In the genomic region with DNA sequence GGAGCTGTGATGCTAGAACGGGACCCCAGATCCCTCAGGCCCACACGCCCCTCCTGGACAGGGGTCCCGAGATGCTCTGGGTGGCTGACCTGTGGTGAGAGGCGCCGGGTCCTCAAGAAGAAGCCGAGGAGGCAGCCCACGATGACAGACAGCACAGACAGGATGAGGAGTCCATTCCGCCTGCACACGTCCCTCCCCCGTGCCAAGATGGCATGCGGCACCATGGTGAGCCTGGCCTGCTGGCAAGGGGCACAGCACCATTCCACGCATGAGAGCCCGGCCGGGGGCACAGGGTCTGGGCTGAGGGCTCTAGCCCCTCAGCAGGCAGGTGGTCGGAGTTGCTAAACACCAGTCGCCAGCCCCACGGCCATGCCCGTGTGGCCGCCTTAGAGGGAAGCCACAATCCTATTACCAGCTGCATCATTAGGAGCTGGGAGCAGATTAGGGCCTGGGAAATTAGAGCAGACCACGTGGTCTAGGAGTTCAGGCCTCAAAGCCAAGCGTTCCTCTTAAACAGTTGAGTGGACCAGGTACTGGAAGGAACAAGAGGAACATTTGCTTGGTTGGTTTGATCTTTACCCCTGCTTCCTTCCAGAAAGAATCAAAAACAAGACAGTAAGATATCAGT, we compare ENCODE assay signal across 17 cellular contexts. TPM values are rescaled to one million over a fixed set of nuclear protein-coding genes. Genes with fewer than 3 reads are reported as not detected.
A peak's percentile ranks its signal among the peaks of the same experiment; 100 is the strongest.
DNase-seq lines count a peak whose midpoint lies in the region; ATAC-seq and TF ChIP-seq lines count a peak whose summit lies in the region.
"Had no signal": no experiment of that assay in that cellular context is flagged by ENCODE, and none has a peak within 500 bp of the region (broad histone marks: within the 10 kb centered on the region; RNA-seq: fewer than 3 reads in every experiment).

A gene (minus strand): TSS at position 413 of the 628 bp plus-strand sequence. CDS start 189 bp downstream, at position 224.

- no peaks in the 10 kb centered on the region for H3K4me1 ChIP-seq in uterus

- H3K9me3 Mint-ChIP-seq in natural killer cell treated with Interleukin-12 subunit alpha and Interleukin-12 subunit beta and Interleukin-15 and Interleukin-18, amount 100 ng/mL, for 72 hours: peaks cover 8% of the 10 kb centered on the region

- H3K4me3 ChIP-seq in uterus: no peak within 1 kb of the TSS
- H3K4me3 ChIP-seq: PC-9 had no signal

- peaks cover 9% of the 10 kb centered on the region for H3K36me3 Mint-ChIP-seq in natural killer cell treated with Interleukin-12 subunit alpha and Interleukin-12 subunit beta and Interleukin-15 and Interleukin-18, amount 100 ng/mL, for 72 hours

- no peak for TF ChIP-seq POLR2A in uterus (IDR thresholded peaks at IDR 0.05)

- no peak within 1 kb of the TSS for H3K27ac Mint-ChIP-seq in natural killer cell treated with Interleukin-12 subunit alpha and Interleukin-12 subunit beta and Interleukin-15 and Interleukin-18, amount 100 ng/mL, for 72 hours
- H3K27ac Mint-ChIP-seq: CD8-positive, alpha-beta T cell had no signal

- intact Hi-C loops in uterus (cut with DNase I; ENCODE audit: low total_unique reads): no loop called here

- no peak within 1 kb of the TSS for H3K4me3 Mint-ChIP-seq in natural killer cell treated with Interleukin-12 subunit alpha and Interleukin-12 subunit beta and Interleukin-15 and Interleukin-18, amount 100 ng/mL, for 72 hours
- H3K4me3 Mint-ChIP-seq: CD8-positive, alpha-beta T cell had no signal

- TF ChIP-seq CTCF in uterus (IDR thresholded peaks at IDR 0.05): no peak

- H3K36me3 ChIP-seq in uterus: no peaks in the 10 kb centered on the region

- ATAC-seq in natural killer cell treated with Interleukin-12 subunit alpha and Interleukin-12 subunit beta and Interleukin-15 and Interleukin-18, amount 100 ng/mL, for 72 hours: peak; percentile 24 to 33
- ATAC-seq in HG02970 (IDR thresholded peaks at IDR 0.05; ENCODE audit: low FRiP score, unreplicated experiment) (no peak), HG03175 (IDR thresholded peaks at IDR 0.05; ENCODE audit: unreplicated experiment) (no peak)
- ATAC-seq: CD8-positive, alpha-beta T cell had no signal

- H3K27me3 Mint-ChIP-seq in natural killer cell treated with Interleukin-12 subunit alpha and Interleukin-12 subunit beta and Interleukin-15 and Interleukin-18, amount 100 ng/mL, for 72 hours: no peaks in the 10 kb centered on the region

- peak within 1 kb of the TSS; percentile 55 to 80 for H3K27ac ChIP-seq in uterus
- H3K27ac ChIP-seq: PC-9 had no signal

- no peaks in the 10 kb centered on the region for H3K9me3 ChIP-seq in uterus

- H3K27me3 ChIP-seq in uterus: no peaks in the 10 kb centered on the region

- DNase-seq in NCI-H82 (lab: John Stamatoyannopoulos, UW) (peak; percentile 99), ecto neural progenitor cell (ENCODE audit: low spot score) (peak; percentile 43), uterus (no peak), nucleus accumbens (lab: John Stamatoyannopoulos, UW) (no peak)
- DNase-seq in natural killer cell treated with Interleukin-12 subunit alpha and Interleukin-12 subunit beta and Interleukin-15 and Interleukin-18, amount 100 ng/mL, for 72 hours (ENCODE audit: low spot score): no peak
- DNase-seq: CD8-positive, alpha-beta T cell; DMS 273 treated with DMSO at 0.1 percent for 48 hours; H7; NCI-H1436; NCI-H2081 treated with DMSO at 0.1 percent for 48 hours; NCI-H2227 treated with DMSO at 0.1 percent for 48 hours; NCI-H69; PC-9; SK-N-SH had no signal

- H3K4me1 Mint-ChIP-seq in natural killer cell treated with Interleukin-12 subunit alpha and Interleukin-12 subunit beta and Interleukin-15 and Interleukin-18, amount 100 ng/mL, for 72 hours (ENCODE audit: low read depth in 2 of 2): peaks cover 0 to 10% of the 10 kb centered on the region in 2 donors

RNA-seq across cellular contexts. Expression of the gene that starts here (rescaled TPM):
- total RNA-seq in natural killer cell treated with Interleukin-12 subunit alpha and Interleukin-12 subunit beta and Interleukin-15 and Interleukin-18, amount 100 ng/mL, for 72 hours: 1 to 10 TPM in 1 of 2 donors, under 1 TPM in 1; 0.29 to 1.1 TPM
- under 1 TPM in 1 of 4 donors, not detected in 3; 0.24 TPM for total RNA-seq in uterus
- total RNA-seq: CD8-positive, alpha-beta T cell; H7; LHCN-M2; PC-9 had no signal

Comparison
In these comparisons a context has a peak if more than half of its experiments do, and no peak if none do; other contexts are left out.
1. DNase-seq: peak in NCI-H82 (single experiment) and ecto neural progenitor cell (single experiment); none in natural killer cell treated with Interleukin-12 subunit alpha and Interleukin-12 subunit beta and Interleukin-15 and Interleukin-18, amount 100 ng/mL, for 72 hours (single experiment), uterus (0 of 2) and nucleus accumbens (0 of 56).
2. ATAC-seq: peak in natural killer cell treated with Interleukin-12 subunit alpha and Interleukin-12 subunit beta and Interleukin-15 and Interleukin-18, amount 100 ng/mL, for 72 hours (2 of 2); none in HG02970 (single experiment) and HG03175 (single experiment).